ENCODE assay signal across 8 cellular contexts in the genomic region with DNA sequence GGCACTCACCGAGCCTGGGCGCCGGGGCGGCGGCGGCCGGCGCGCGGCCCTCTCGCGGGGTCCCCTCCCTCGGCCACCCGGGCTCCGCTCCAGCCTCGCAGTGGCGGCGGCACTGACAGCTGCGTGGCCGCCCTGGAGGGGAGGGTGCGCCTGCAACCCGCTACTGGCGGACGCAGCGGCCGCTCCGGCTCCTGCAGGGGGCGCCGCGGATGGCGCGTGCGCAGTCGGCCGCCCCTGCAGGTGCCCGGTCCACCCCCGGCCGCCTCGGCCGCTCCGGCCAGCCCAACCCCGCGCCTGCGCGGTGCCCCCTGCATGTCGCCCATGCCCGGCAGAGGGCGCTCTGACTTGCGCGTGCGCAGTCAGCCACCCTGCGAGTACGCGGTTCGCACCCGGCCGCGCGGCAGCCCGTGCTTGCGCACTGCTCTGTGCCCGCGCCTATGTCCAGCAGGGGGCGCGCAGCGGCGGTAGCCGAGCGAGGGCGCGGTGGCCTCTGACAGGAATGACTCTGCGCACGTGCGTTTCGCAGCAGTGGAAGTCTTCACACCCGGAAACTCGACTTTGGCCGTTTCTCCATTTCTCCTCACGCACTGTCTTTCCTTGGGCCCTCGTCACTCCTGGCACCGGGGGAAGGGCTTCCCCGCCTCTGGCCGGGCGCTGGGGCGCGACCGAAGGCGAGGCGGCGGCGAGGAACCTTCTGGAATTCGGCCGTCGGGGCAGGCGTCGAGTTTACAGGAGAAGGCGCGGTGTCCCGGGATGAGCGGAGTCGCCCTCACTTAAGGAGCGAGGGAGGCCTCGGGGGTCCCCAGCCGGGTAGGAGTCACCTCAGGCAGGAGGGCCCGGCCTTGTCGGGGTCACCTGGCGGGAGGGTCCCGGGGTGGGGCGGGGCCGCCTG. TPM values are rescaled to one million over a fixed set of nuclear protein-coding genes. Genes with fewer than 3 reads are reported as not detected.
DNase-seq lines count a peak whose midpoint lies in the region; ATAC-seq and TF ChIP-seq lines count a peak whose summit lies in the region.

A gene (minus strand): TSS at position 165 of the 892 bp plus-strand sequence. CDS start 14,262 bp downstream, outside the sequence.

- CTCF ChIA-PET in WTC11 (lab: Charles Lee), result interaction anchor here (0.5 to 1.4 kb wide), 21 partner anchors 10 to 730 kb away, joined by 3 to 7 read pairs (median 4); a partner anchor contains a TSS

- H3K9me3 Mint-ChIP-seq in WTC11, result no peaks in the 10 kb centered on the region

- H3K4me3 Mint-ChIP-seq in WTC11, result peak within 1 kb of the TSS; percentile 70

- ATAC-seq in GM18907 (IDR thresholded peaks at IDR 0.05; ENCODE audit: unreplicated experiment) (peak; percentile 80), HG03139 (IDR thresholded peaks at IDR 0.05; ENCODE audit: unreplicated experiment) (peak; percentile 75), WTC11 (peak; percentile 91)

- POLR2A ChIA-PET in WTC11 (lab: Charles Lee), result interaction anchor here (1.0 kb wide), 1 partner anchor 89 kb away, joined by 4 read pairs; a partner anchor contains a TSS

- DNase-seq in AG08396 (ENCODE audit: low spot score) (peak; percentile 100), NCI-H2196 treated with DMSO at 0.1 percent for 48 hours (lab: John Stamatoyannopoulos, UW; ENCODE audit: unreplicated experiment) (peak; percentile 98), WTC11 (ENCODE audit: low spot score) (peak; percentile 99), caudate nucleus (lab: John Stamatoyannopoulos, UW) (peak in 60 of 61 donors; percentile 33 to 98 (median 90)), inferior parietal cortex (ENCODE audit: extremely low spot score) (peak; percentile 96)
- DNase-seq in stimulated activated CD4-positive, alpha-beta T cell treated with anti-CD3 and anti-CD28 coated beads, Interleukin-12 subunit alpha, Interleukin-12 subunit beta, amount 100 ng/mL, for 24 hours (ENCODE audit: low read depth in 2 of 2), result peak; percentile 90 to 94

- peak; percentile 100 for TF ChIP-seq CTCF in WTC11 (IDR thresholded peaks at IDR 0.05)

- H3K36me3 Mint-ChIP-seq in WTC11, result peaks cover 8% of the 10 kb centered on the region; the same call in 1 of the 2 replicates

- peak within 1 kb of the TSS; percentile 50 for H3K27ac ChIP-seq in caudate nucleus (ENCODE audit: low read depth, low read length)

- H3K27ac Mint-ChIP-seq in WTC11, result no peak within 1 kb of the TSS

- peaks cover 8% of the 10 kb centered on the region for H3K4me1 Mint-ChIP-seq in WTC11

- peaks cover 66% of the 10 kb centered on the region for H3K27me3 Mint-ChIP-seq in WTC11 (ENCODE audit: low read depth)

TF ChIP-seq in WTC11, 78 proteins besides CTCF, POLR2A, EP300 and RAD21 (continues in another document):
- TF ChIP-seq RORB (CRISPR knock-in tag; IDR thresholded peaks at IDR 0.05) (no peak), NR2C2 (CRISPR knock-in tag; IDR thresholded peaks at IDR 0.05) (peak; percentile 91), HMGA2 (CRISPR knock-in tag; IDR thresholded peaks at IDR 0.05) (no peak), NFYB (CRISPR knock-in tag; conservative IDR thresholded peaks at IDR 0.05; ENCODE audit: low read depth) (peak; percentile 61; the same call in 1 of the 2 replicates), TEAD1 (CRISPR knock-in tag; IDR thresholded peaks at IDR 0.05) (peak; percentile 99), ESRRA (CRISPR knock-in tag; IDR thresholded peaks at IDR 0.05; ENCODE audit: borderline replicate concordance) (peak; percentile 98), JUN (CRISPR knock-in tag; IDR thresholded peaks at IDR 0.05) (peak; percentile 98), TP53 (CRISPR knock-in tag; IDR thresholded peaks at IDR 0.05) (peak; percentile 100)
- TF ChIP-seq, protein P1, sequence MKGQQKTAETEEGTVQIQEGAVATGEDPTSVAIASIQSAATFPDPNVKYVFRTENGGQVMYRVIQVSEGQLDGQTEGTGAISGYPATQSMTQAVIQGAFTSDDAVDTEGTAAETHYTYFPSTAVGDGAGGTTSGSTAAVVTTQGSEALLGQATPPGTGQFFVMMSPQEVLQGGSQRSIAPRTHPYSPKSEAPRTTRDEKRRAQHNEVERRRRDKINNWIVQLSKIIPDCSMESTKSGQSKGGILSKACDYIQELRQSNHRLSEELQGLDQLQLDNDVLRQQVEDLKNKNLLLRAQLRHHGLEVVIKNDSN (CRISPR knock-in tag; IDR thresholded peaks at IDR 0.05), result peak; percentile 90
- TF ChIP-seq, protein P2, sequence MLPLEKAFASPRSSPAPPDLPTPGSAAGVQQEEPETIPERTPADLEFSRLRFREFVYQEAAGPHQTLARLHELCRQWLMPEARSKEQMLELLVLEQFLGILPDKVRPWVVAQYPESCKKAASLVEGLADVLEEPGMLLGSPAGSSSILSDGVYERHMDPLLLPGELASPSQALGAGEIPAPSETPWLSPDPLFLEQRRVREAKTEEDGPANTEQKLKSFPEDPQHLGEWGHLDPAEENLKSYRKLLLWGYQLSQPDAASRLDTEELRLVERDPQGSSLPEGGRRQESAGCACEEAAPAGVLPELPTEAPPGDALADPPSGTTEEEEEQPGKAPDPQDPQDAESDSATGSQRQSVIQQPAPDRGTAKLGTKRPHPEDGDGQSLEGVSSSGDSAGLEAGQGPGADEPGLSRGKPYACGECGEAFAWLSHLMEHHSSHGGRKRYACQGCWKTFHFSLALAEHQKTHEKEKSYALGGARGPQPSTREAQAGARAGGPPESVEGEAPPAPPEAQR (CRISPR knock-in tag; IDR thresholded peaks at IDR 0.05), result no peak
- TF ChIP-seq, protein P3, sequence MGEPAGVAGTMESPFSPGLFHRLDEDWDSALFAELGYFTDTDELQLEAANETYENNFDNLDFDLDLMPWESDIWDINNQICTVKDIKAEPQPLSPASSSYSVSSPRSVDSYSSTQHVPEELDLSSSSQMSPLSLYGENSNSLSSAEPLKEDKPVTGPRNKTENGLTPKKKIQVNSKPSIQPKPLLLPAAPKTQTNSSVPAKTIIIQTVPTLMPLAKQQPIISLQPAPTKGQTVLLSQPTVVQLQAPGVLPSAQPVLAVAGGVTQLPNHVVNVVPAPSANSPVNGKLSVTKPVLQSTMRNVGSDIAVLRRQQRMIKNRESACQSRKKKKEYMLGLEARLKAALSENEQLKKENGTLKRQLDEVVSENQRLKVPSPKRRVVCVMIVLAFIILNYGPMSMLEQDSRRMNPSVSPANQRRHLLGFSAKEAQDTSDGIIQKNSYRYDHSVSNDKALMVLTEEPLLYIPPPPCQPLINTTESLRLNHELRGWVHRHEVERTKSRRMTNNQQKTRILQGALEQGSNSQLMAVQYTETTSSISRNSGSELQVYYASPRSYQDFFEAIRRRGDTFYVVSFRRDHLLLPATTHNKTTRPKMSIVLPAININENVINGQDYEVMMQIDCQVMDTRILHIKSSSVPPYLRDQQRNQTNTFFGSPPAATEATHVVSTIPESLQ (CRISPR knock-in tag; IDR thresholded peaks at IDR 0.05), result no peak
- TF ChIP-seq, protein P4, sequence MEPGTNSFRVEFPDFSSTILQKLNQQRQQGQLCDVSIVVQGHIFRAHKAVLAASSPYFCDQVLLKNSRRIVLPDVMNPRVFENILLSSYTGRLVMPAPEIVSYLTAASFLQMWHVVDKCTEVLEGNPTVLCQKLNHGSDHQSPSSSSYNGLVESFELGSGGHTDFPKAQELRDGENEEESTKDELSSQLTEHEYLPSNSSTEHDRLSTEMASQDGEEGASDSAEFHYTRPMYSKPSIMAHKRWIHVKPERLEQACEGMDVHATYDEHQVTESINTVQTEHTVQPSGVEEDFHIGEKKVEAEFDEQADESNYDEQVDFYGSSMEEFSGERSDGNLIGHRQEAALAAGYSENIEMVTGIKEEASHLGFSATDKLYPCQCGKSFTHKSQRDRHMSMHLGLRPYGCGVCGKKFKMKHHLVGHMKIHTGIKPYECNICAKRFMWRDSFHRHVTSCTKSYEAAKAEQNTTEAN (CRISPR knock-in tag; IDR thresholded peaks at IDR 0.05), result peak; percentile 99
- TF ChIP-seq, protein P5, sequence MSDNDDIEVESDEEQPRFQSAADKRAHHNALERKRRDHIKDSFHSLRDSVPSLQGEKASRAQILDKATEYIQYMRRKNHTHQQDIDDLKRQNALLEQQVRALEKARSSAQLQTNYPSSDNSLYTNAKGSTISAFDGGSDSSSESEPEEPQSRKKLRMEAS (CRISPR knock-in tag; IDR thresholded peaks at IDR 0.05), result peak; percentile 100
- TF ChIP-seq, protein P6, sequence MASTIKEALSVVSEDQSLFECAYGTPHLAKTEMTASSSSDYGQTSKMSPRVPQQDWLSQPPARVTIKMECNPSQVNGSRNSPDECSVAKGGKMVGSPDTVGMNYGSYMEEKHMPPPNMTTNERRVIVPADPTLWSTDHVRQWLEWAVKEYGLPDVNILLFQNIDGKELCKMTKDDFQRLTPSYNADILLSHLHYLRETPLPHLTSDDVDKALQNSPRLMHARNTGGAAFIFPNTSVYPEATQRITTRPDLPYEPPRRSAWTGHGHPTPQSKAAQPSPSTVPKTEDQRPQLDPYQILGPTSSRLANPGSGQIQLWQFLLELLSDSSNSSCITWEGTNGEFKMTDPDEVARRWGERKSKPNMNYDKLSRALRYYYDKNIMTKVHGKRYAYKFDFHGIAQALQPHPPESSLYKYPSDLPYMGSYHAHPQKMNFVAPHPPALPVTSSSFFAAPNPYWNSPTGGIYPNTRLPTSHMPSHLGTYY (CRISPR knock-in tag; IDR thresholded peaks at IDR 0.05), result peak; percentile 77; the same call in 1 of the 2 replicates
- TF ChIP-seq, protein P7, sequence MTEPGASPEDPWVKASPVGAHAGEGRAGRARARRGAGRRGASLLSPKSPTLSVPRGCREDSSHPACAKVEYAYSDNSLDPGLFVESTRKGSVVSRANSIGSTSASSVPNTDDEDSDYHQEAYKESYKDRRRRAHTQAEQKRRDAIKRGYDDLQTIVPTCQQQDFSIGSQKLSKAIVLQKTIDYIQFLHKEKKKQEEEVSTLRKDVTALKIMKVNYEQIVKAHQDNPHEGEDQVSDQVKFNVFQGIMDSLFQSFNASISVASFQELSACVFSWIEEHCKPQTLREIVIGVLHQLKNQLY (CRISPR knock-in tag; IDR thresholded peaks at IDR 0.05), result peak; percentile 95

RNA-seq across cellular contexts. Expression of the gene that starts here (rescaled TPM):
- 12.1 to 16.8 TPM (median 15.9 TPM) in 3 replicates for total RNA-seq in WTC11 (2021)

Comparison
In these comparisons a context has a peak if more than half of its experiments do, and no peak if none do; other contexts are left out.
1. Peak in every context shown above with its lines: DNase-seq, ATAC-seq and H3K27ac ChIP-seq.